8 cellular contexts compared by ENCODE assay signal in the genomic region with DNA sequence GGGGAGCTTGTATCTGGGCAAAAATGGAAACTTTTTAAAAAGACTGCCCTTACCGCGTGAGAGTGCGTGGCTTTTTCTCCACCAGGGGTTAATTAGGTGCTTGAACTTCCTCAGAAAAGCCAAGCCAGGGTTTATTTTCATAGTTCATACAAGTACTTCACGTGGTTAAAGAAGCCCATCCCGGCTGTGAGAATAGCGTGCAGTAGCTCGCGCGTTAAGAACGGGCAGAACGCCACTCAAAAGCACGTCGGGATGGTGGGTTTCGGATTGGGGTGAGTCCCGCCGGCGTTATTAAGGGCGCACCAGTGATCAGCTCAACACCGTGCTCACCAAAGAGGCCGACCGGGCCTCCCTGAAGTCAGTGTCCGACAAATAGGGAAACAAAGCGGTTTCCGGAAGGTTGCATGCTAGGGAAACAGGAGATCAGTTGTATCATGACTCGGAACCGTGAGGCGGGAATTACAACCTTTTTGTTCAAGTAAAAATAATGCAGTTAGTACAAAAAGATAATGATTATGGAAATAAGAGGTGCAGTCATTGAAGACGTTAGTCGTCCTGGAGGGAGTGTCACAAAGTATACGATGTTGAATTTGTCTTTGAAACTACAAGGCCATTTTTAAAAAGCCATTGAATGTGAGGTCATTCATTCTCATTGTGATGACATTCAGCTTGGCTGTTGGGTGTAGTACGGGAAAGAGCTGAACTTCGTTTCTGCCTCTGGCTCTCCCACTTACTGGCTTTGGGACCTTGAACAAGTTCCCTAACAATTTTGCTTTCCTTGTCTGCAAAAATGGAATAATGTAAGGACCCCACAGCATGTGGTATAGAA. TPM values are rescaled to one million over a fixed set of nuclear protein-coding genes. Genes with fewer than 3 reads are reported as not detected.
A peak's percentile ranks its signal among the peaks of the same experiment; 100 is the strongest.
DNase-seq lines count a peak whose midpoint lies in the region; ATAC-seq lines count a peak whose summit lies in the region.

No MANE protein-coding gene starts in this region.

- peak; percentile 50 for DNase-seq in AG20443 (ENCODE audit: low spot score)
- DNase-seq in NCI-H460 (ENCODE audit: extremely low read depth, low read depth), result peak; percentile 35
- DNase-seq in activated gamma-delta T cell treated with Interleukin-2 at 50 U/mL for 16 hours, result peak; percentile 26
- DNase-seq in Right ventricle myocardium inferior (ENCODE audit: missing footprints), result peak; percentile 78
- peak in 7 of 10 donors; percentile 8 to 84 (median 30) for DNase-seq in posterior cingulate gyrus
- no peak for DNase-seq in OCI-M2 (lab: John Stamatoyannopoulos, UW; ENCODE audit: unreplicated experiment)

- peak; percentile 6 for ATAC-seq in GM18861 (IDR thresholded peaks at IDR 0.05; ENCODE audit: unreplicated experiment)
- peak; percentile 25 for ATAC-seq in HG03064 (IDR thresholded peaks at IDR 0.05; ENCODE audit: low read depth, unreplicated experiment)
- peak; percentile 2 for ATAC-seq in Right ventricle myocardium inferior

- intact Hi-C loops in Right ventricle myocardium inferior (cut with DNase I) (loop anchor here (5.0 kb wide), 1 partner anchor 42 kb away; a partner anchor contains a TSS), posterior cingulate gyrus (cut with DNase I) (loop anchor here (2.0 kb wide), 1 partner anchor 42 kb away; a partner anchor contains a TSS)

RNA-seq across cellular contexts. Expression of a gene that starts 0.9 kb away (rescaled TPM):
- total RNA-seq in NCI-H460 (2014; rRNA removed; shearing (Covaris generic)), result 8.9 and 9.9 TPM in 2 replicates
- 12.0 and 15.9 TPM in 2 replicates for polyA plus RNA-seq in NCI-H460 (2014; cell fraction: nucleus; rRNA removed)
- 15.9 TPM for total RNA-seq in Right ventricle myocardium inferior

RNA-seq across cellular contexts. Expression of a gene that starts 41.6 kb away (rescaled TPM):
- 28.7 and 32.0 TPM in 2 replicates for total RNA-seq in NCI-H460 (2014; rRNA removed; shearing (Covaris generic))
- polyA plus RNA-seq in NCI-H460 (2014; cell fraction: nucleus; rRNA removed), result 13.3 and 25.4 TPM in 2 replicates
- 12.0 TPM for total RNA-seq in Right ventricle myocardium inferior
